ENCODE assay signal across 26 cellular contexts in genomic region chr4:189874591-189874990, GRCh38.
"Had no signal": no experiment of that assay in that cellular context is flagged by ENCODE, and none has a peak within 500 bp of the region (broad histone marks: within the 10 kb centered on the region; RNA-seq: fewer than 3 reads in every experiment).

No MANE protein-coding gene starts in this region.

- H3K9me3 ChIP-seq: stomach, suprapubic skin, testis, thoracic aorta, tibial artery, tibial nerve, transverse colon, upper lobe of left lung, upper lobe of right lung, uterus, vagina had no signal

- DNase-seq: stimulated activated CD4-positive, alpha-beta T cell treated with anti-CD3 and anti-CD28 coated beads, Interleukin-2, amount 100 ng/mL, for 48 hours; stimulated activated CD4-positive, alpha-beta T cell treated with anti-CD3 and anti-CD28 coated beads, Interleukin-4, amount 100 ng/mL, for 1 hour; stimulated activated CD4-positive, alpha-beta T cell treated with anti-CD3 and anti-CD28 coated beads, Interleukin-4, amount 100 ng/mL, for 24 hours; stimulated activated CD4-positive, alpha-beta T cell treated with anti-CD3 and anti-CD28 coated beads, Interleukin-4, amount 100 ng/mL, for 4 hours; stimulated activated CD8-positive, alpha-beta memory T cell treated with anti-CD3 and anti-CD28 coated beads, Interleukin-4, amount 100 ng/mL, for 48 hours; stimulated activated naive B cell treated with anti-CD40 and anti-IgM and Interleukin-4, amounts not matched to agents 10 μg/mL and 1 μg/mL and 100 μg/mL, for 72 hours; stimulated activated naive CD4-positive, alpha-beta T cell; stimulated activated naive CD4-positive, alpha-beta T cell treated with Interleukin-2 at 50 U/mL for 16 hours; stimulated activated naive CD8-positive, alpha-beta T cell treated with anti-CD3 and anti-CD28 coated beads, Interleukin-15, amount 100 ng/mL, for 72 hours; stimulated activated naive CD8-positive, alpha-beta T cell treated with anti-CD3 and anti-CD28 coated beads, Interleukin-15, Interleukin-2, amounts not matched to agents 100 U/mL and 50 U/mL, for 24 hours; stomach; substantia nigra; testis; tibial artery; transverse colon; trophoblast cell; upper lobe of left lung; upper lobe of right lung; uterus had no signal

- H3K27me3 ChIP-seq: stomach, suprapubic skin, testis, tibial artery, tibial nerve, transverse colon, upper lobe of left lung, upper lobe of right lung, uterus, vagina had no signal

- H3K36me3 ChIP-seq: stomach, suprapubic skin, thoracic aorta, tibial artery, tibial nerve, transverse colon, upper lobe of left lung, upper lobe of right lung, uterus, vagina had no signal

- H3K27ac ChIP-seq: stomach, suprapubic skin, testis, thoracic aorta, tibial artery, tibial nerve, transverse colon, upper lobe of left lung, upper lobe of right lung, uterus, vagina had no signal

- H3K4me3 ChIP-seq: stomach, suprapubic skin, testis, thoracic aorta, tibial artery, tibial nerve, transverse colon, upper lobe of left lung, upper lobe of right lung, uterus, vagina had no signal

- ATAC-seq: stimulated activated effector memory CD8-positive, alpha-beta T cell treated with anti-CD3 and anti-CD28 coated beads, Interleukin-12 subunit alpha, Interleukin-12 subunit beta, amount 100 ng/mL, for 72 hours; stimulated activated memory B cell treated with anti-CD40 and anti-IgM and Interleukin-4, amounts not matched to agents 10 μg/mL and 1 μg/mL and 100 μg/mL, for 72 hours; stimulated activated naive B cell treated with anti-CD40 and anti-IgM and Interleukin-4, amounts not matched to agents 10 μg/mL and 1 μg/mL and 100 μg/mL, for 72 hours; stimulated activated naive CD8-positive, alpha-beta T cell treated with anti-CD3 and anti-CD28 coated beads, Interleukin-15, amount 100 ng/mL, for 72 hours; stimulated activated naive CD8-positive, alpha-beta T cell treated with anti-CD3 and anti-CD28 coated beads, Interleukin-15, Interleukin-2, amounts not matched to agents 100 U/mL and 50 U/mL, for 24 hours; upper lobe of right lung had no signal

- FAIRE-seq: urothelium cell line had no signal

- H3K4me1 ChIP-seq: stomach, suprapubic skin, testis, tibial artery, tibial nerve, transverse colon, upper lobe of left lung, upper lobe of right lung, uterus, vagina had no signal
